In the genomic region with DNA sequence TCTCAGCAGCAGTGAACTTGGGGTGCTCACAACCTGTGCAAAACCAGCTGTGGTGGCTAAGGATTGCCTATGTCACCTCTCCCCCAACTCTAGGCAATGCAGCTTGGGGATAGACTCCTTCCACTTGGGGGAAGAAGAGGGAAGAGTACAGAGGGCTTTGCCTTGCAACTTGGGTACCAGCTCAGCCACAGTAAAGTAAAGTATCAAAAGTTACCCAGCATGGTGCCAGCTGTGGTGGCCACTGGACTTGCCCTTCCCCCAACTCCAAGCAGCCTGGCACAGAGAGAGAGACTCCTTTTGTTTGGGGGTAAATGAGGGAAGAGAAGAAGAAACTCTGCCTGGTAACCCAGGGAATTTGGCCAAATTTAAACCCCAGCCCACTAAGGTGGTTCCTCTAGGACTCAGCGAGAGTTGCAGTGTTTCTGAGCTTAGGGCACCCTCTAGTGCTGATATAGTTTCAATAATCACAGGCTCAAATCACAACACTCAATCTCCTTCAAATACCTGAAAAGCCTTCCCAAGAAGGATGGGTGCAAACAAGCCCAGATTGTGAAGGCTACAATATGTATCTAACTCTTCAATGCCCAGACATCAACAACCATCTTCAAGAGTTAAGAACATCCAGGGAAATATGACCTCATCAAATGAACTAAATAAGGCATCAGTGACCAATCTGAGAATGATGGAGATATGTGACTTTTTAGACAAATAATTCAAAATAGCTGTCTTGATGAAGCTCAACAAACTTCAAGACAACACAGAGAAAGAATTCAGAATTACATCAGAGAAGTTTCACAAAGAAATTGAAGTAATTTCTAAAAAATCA, we compare ENCODE assay signal across 1 cellular context.
TF ChIP-seq lines count a peak whose summit lies in the region.

No MANE protein-coding gene starts in this region.

TF ChIP-seq in SK-N-SH treated with all-trans-retinoic acid at 6 μM for 48 hours, 23 proteins besides CTCF, POLR2A, EP300 and RAD21 (continued from another document):
- TF ChIP-seq, protein P1, sequence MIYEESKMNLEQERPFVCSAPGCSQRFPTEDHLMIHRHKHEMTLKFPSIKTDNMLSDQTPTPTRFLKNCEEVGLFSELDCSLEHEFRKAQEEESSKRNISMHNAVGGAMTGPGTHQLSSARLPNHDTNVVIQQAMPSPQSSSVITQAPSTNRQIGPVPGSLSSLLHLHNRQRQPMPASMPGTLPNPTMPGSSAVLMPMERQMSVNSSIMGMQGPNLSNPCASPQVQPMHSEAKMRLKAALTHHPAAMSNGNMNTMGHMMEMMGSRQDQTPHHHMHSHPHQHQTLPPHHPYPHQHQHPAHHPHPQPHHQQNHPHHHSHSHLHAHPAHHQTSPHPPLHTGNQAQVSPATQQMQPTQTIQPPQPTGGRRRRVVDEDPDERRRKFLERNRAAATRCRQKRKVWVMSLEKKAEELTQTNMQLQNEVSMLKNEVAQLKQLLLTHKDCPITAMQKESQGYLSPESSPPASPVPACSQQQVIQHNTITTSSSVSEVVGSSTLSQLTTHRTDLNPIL (CRISPR knock-in tag; IDR thresholded peaks at IDR 0.05; ENCODE audit: low read depth), result no peak
- TF ChIP-seq ZNF565 (CRISPR knock-in tag; conservative IDR thresholded peaks at IDR 0.05; ENCODE audit: low read depth) (no peak), TOX (CRISPR knock-in tag; IDR thresholded peaks at IDR 0.05; ENCODE audit: borderline replicate concordance) (no peak), BACH2 (CRISPR knock-in tag; IDR thresholded peaks at IDR 0.05; ENCODE audit: borderline replicate concordance) (no peak), ZNF8 (CRISPR knock-in tag; IDR thresholded peaks at IDR 0.05) (no peak), OSR1 (CRISPR knock-in tag; IDR thresholded peaks at IDR 0.05) (no peak)
- TF ChIP-seq, protein P2, sequence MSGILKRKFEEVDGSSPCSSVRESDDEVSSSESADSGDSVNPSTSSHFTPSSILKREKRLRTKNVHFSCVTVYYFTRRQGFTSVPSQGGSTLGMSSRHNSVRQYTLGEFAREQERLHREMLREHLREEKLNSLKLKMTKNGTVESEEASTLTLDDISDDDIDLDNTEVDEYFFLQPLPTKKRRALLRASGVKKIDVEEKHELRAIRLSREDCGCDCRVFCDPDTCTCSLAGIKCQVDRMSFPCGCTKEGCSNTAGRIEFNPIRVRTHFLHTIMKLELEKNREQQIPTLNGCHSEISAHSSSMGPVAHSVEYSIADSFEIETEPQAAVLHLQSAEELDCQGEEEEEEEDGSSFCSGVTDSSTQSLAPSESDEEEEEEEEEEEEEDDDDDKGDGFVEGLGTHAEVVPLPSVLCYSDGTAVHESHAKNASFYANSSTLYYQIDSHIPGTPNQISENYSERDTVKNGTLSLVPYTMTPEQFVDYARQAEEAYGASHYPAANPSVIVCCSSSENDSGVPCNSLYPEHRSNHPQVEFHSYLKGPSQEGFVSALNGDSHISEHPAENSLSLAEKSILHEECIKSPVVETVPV (CRISPR knock-in tag; IDR thresholded peaks at IDR 0.05), result no peak
